Comparison of ENCODE assay signal across 1 cellular context in genomic region chr20:60365063-60365640, GRCh38.
TF ChIP-seq lines count a peak whose summit lies in the region.

No MANE protein-coding gene starts in this region.

TF ChIP-seq in WTC11, 78 proteins besides CTCF, POLR2A, EP300 and RAD21 (continued from another document):
- TF ChIP-seq ZBTB21 (CRISPR knock-in tag; IDR thresholded peaks at IDR 0.05; ENCODE audit: borderline replicate concordance) (no peak), ESRRA (CRISPR knock-in tag; IDR thresholded peaks at IDR 0.05; ENCODE audit: borderline replicate concordance) (no peak), ELF4 (CRISPR knock-in tag; IDR thresholded peaks at IDR 0.05; ENCODE audit: low read depth) (no peak), SP1 (CRISPR knock-in tag; conservative IDR thresholded peaks at IDR 0.05) (no peak), NFE2L1 (CRISPR knock-in tag; IDR thresholded peaks at IDR 0.05) (no peak), ZNF423 (CRISPR knock-in tag; IDR thresholded peaks at IDR 0.05) (no peak), ZSCAN18 (CRISPR knock-in tag; IDR thresholded peaks at IDR 0.05) (no peak), CREM (CRISPR knock-in tag; IDR thresholded peaks at IDR 0.05) (no peak), ARID4B (CRISPR knock-in tag; IDR thresholded peaks at IDR 0.05; ENCODE audit: borderline replicate concordance) (no peak), ZNF138 (CRISPR knock-in tag; conservative IDR thresholded peaks at IDR 0.05) (no peak), AFF4 (CRISPR knock-in tag; IDR thresholded peaks at IDR 0.05; ENCODE audit: borderline replicate concordance) (no peak), SMAD4 (CRISPR knock-in tag; IDR thresholded peaks at IDR 0.05) (no peak)
